9 cellular contexts compared by ENCODE assay signal in genomic region chr10:3902809-3903410, GRCh38.
A peak's percentile ranks its signal among the peaks of the same experiment; 100 is the strongest.
DNase-seq lines count a peak whose midpoint lies in the region; ATAC-seq and TF ChIP-seq lines count a peak whose summit lies in the region.
"Had no signal": no experiment of that assay in that cellular context is flagged by ENCODE, and none has a peak within 500 bp of the region (broad histone marks: within the 10 kb centered on the region; RNA-seq: fewer than 3 reads in every experiment).

No MANE protein-coding gene starts in this region.

- H3K27ac ChIP-seq in CD8-positive, alpha-beta memory T cell (ENCODE audit: low read depth, low read length): no peak overlapping the region
- peak overlapping the region; percentile 34; the same call in 1 of the 2 replicates for H3K27ac ChIP-seq in OCI-LY3 (ENCODE audit: low read length)
- no peak overlapping the region for H3K27ac ChIP-seq in prostate gland

- H3K4me1 ChIP-seq in CD8-positive, alpha-beta memory T cell (ENCODE audit: insufficient read depth, low read length): peaks cover 12% of the 10 kb centered on the region
- H3K4me1 ChIP-seq in OCI-LY3 (ENCODE audit: low read length) (peaks cover 22% of the 10 kb centered on the region), prostate gland (replicated peaks) (no peaks in the 10 kb centered on the region)

- H3K36me3 Mint-ChIP-seq in CD8-positive, alpha-beta memory T cell: no peaks in the 10 kb centered on the region
- H3K36me3 Mint-ChIP-seq in immature natural killer cell (no peaks in the 10 kb centered on the region), mesothelial cell of epicardium (no peaks in the 10 kb centered on the region)

- no peak for DNase-seq in CD8-positive, alpha-beta memory T cell
- DNase-seq in immature natural killer cell (no peak), dedifferentiated amniotic fluid mesenchymal stem cell (ENCODE audit: extremely low spot score) (no peak), prostate gland (ENCODE audit: low spot score) (no peak), mesothelial cell of epicardium (ENCODE audit: low spot score in 2 of 2, unreplicated experiment in 2 of 2) (no peak)
- no peak for DNase-seq in activated naive CD4-positive, alpha-beta T cell treated with anti-CD3 and anti-CD28 coated beads, Interleukin-2, amount 50 U/mL, for 16 hours
- DNase-seq: hippocampal formation had no signal

- peak overlapping the region; percentile 23 to 91 (median 69) for H3K27ac Mint-ChIP-seq in CD8-positive, alpha-beta memory T cell
- H3K27ac Mint-ChIP-seq in immature natural killer cell (peak overlapping the region in 5 of 6 donors; percentile 2 to 62 (median 5)), mesothelial cell of epicardium (no peak overlapping the region)

- no peak for TF ChIP-seq POLR2A in prostate gland (IDR thresholded peaks at IDR 0.05)

- H3K9me3 ChIP-seq in CD8-positive, alpha-beta memory T cell (ENCODE audit: low read length): no peaks in the 10 kb centered on the region
- H3K9me3 ChIP-seq in OCI-LY3 (ENCODE audit: insufficient read depth, low read length) (no peaks in the 10 kb centered on the region), prostate gland (no peaks in the 10 kb centered on the region)

- peaks cover 17 to 25% (median 23%) of the 10 kb centered on the region in 3 donors for H3K4me1 Mint-ChIP-seq in CD8-positive, alpha-beta memory T cell
- peaks cover 11 to 13% of the 10 kb centered on the region in 2 donors for H3K4me1 Mint-ChIP-seq in immature natural killer cell
- H3K4me1 Mint-ChIP-seq in mesothelial cell of epicardium: peaks cover 8% of the 10 kb centered on the region

- no peaks in the 10 kb centered on the region for H3K27me3 Mint-ChIP-seq in CD8-positive, alpha-beta memory T cell
- H3K27me3 Mint-ChIP-seq in immature natural killer cell (ENCODE audit: low read depth in 3 of 3) (peaks cover 0 to 2% (median 2%) of the 10 kb centered on the region in 3 donors), mesothelial cell of epicardium (ENCODE audit: low read depth) (no peaks in the 10 kb centered on the region)

- no peaks in the 10 kb centered on the region for H3K27me3 ChIP-seq in CD8-positive, alpha-beta memory T cell (ENCODE audit: insufficient read depth, low read length, poor library complexity, severe bottlenecking)
- H3K27me3 ChIP-seq in OCI-LY3 (ENCODE audit: low read depth, low read length): no peaks in the 10 kb centered on the region
- no peaks in the 10 kb centered on the region for H3K27me3 ChIP-seq in prostate gland (replicated peaks; ENCODE audit: insufficient read depth)

- no peaks in the 10 kb centered on the region for H3K36me3 ChIP-seq in CD8-positive, alpha-beta memory T cell (ENCODE audit: insufficient read depth, low read length)
- H3K36me3 ChIP-seq in OCI-LY3 (replicated peaks; ENCODE audit: low read depth, low read length): no peaks in the 10 kb centered on the region
- no peaks in the 10 kb centered on the region for H3K36me3 ChIP-seq in prostate gland

- H3K4me3 ChIP-seq in CD8-positive, alpha-beta memory T cell (ENCODE audit: low read length): no peak overlapping the region
- H3K4me3 ChIP-seq in OCI-LY3 (ENCODE audit: low read length) (peak overlapping the region; percentile 5; the same call in 1 of the 2 replicates), prostate gland (no peak overlapping the region)

- H3K4me3 Mint-ChIP-seq in CD8-positive, alpha-beta memory T cell: peak overlapping the region in 1 of 7 donors; percentile 45
- H3K4me3 Mint-ChIP-seq in immature natural killer cell: no peak overlapping the region
- H3K4me3 Mint-ChIP-seq in mesothelial cell of epicardium: no peak overlapping the region

- WGBS in prostate gland: 97% methylated on average over 6 of the region's 6 CpGs

- ATAC-seq in GM21515 (IDR thresholded peaks at IDR 0.05; ENCODE audit: unreplicated experiment): peak; percentile 24

- no peaks in the 10 kb centered on the region for H3K9me3 Mint-ChIP-seq in CD8-positive, alpha-beta memory T cell
- H3K9me3 Mint-ChIP-seq in immature natural killer cell (no peaks in the 10 kb centered on the region), mesothelial cell of epicardium (peaks cover 12% of the 10 kb centered on the region)

- CTCF ChIA-PET in CD8-positive, alpha-beta memory T cell (lab: Charles Lee): interaction anchor here (1.7 kb wide), 1 partner anchor 50 kb away, joined by 4 read pairs; no protein-coding TSS in a partner anchor

- H3K4me2 ChIP-seq in OCI-LY3 (ENCODE audit: low read length): peak overlapping the region; percentile 67

- intact Hi-C loops in prostate gland (cut with DNase I): no loop called here

- POLR2A ChIA-PET in CD8-positive, alpha-beta memory T cell (lab: Charles Lee): interaction anchor here (0.5 to 2.6 kb wide), 3 partner anchors 119 to 153 kb away, joined by 3 to 17 read pairs (median 6); partner anchors contain the start of gene KLF6

- H3K9ac ChIP-seq in OCI-LY3 (ENCODE audit: low read length): peak overlapping the region; percentile 39; the same call in 1 of the 2 replicates

- H3K79me2 ChIP-seq in OCI-LY3 (ENCODE audit: low read length): no peaks in the 10 kb centered on the region

- H4K20me1 ChIP-seq in OCI-LY3 (ENCODE audit: insufficient read depth, low read length): no peaks in the 10 kb centered on the region

- TF ChIP-seq CTCF in OCI-LY3 (IDR thresholded peaks at IDR 0.05; ENCODE audit: low read depth, low read length) (no peak), prostate gland (IDR thresholded peaks at IDR 0.05) (peak in 1 of 4 experiments; percentile 6), mesothelial cell of epicardium (IDR thresholded peaks at IDR 0.05; ENCODE audit: unreplicated experiment) (no peak)

- no peak overlapping the region for H2AFZ ChIP-seq in OCI-LY3 (ENCODE audit: low read depth, low read length)
